ENCODE assay signal across 10 cellular contexts in genomic region chr2:205775091-205775876, GRCh38.
DNase-seq lines count a peak whose midpoint lies in the region; ATAC-seq and TF ChIP-seq lines count a peak whose summit lies in the region.
"Had no signal": no experiment of that assay in that cellular context is flagged by ENCODE, and none has a peak within 500 bp of the region (broad histone marks: within the 10 kb centered on the region; RNA-seq: fewer than 3 reads in every experiment).

No MANE protein-coding gene starts in this region.

- CTCF ChIA-PET in activated CD8-positive, alpha-beta T cell treated with anti-CD3 and anti-CD28 coated beads for 36 hours (lab: Charles Lee): interaction anchor here (0.9 to 3.9 kb wide), 9 partner anchors 24 to 169 kb away, joined by 3 to 20 read pairs (median 5); no protein-coding TSS in a partner anchor

- no peak for TF ChIP-seq CTCF in esophagus muscularis mucosa (IDR thresholded peaks at IDR 0.05)
- no peak for TF ChIP-seq CTCF in sigmoid colon (IDR thresholded peaks at IDR 0.05)
- TF ChIP-seq CTCF in activated CD8-positive, alpha-beta T cell treated with anti-CD3 and anti-CD28 coated beads for 36 hours (IDR thresholded peaks at IDR 0.05): no peak

- no peak overlapping the region for H3K4me3 Mint-ChIP-seq in activated CD8-positive, alpha-beta T cell treated with anti-CD3 and anti-CD28 coated beads for 36 hours
- H3K4me3 Mint-ChIP-seq: activated naive CD8-positive, alpha-beta T cell treated with anti-CD3 and anti-CD28 coated beads for 36 hours had no signal

- no peaks in the 10 kb centered on the region for H3K4me1 Mint-ChIP-seq in activated CD8-positive, alpha-beta T cell treated with anti-CD3 and anti-CD28 coated beads for 36 hours (ENCODE audit: low read depth)

- H3K27me3 Mint-ChIP-seq in activated CD8-positive, alpha-beta T cell treated with anti-CD3 and anti-CD28 coated beads for 36 hours: peaks cover 11% of the 10 kb centered on the region

- H3K9me3 ChIP-seq in esophagus muscularis mucosa: no peaks in the 10 kb centered on the region
- H3K9me3 ChIP-seq in sigmoid colon: no peaks in the 10 kb centered on the region

- WGBS in esophagus muscularis mucosa: 19% methylated on average over 6 of the region's 6 CpGs
- 68 to 83% methylated on average over 6 of the region's 6 CpGs for WGBS in sigmoid colon, 2 donors

- no peak for TF ChIP-seq EP300 in esophagus muscularis mucosa (IDR thresholded peaks at IDR 0.05)
- no peak for TF ChIP-seq EP300 in sigmoid colon (IDR thresholded peaks at IDR 0.05)

- no peak for TF ChIP-seq POLR2A in esophagus muscularis mucosa (IDR thresholded peaks at IDR 0.05; ENCODE audit: low read depth)
- TF ChIP-seq POLR2A in sigmoid colon (IDR thresholded peaks at IDR 0.05): no peak

- ATAC-seq in GM21717 (IDR thresholded peaks at IDR 0.05; ENCODE audit: unreplicated experiment) (peak; percentile 43), GM21723 (IDR thresholded peaks at IDR 0.05; ENCODE audit: unreplicated experiment) (no peak), GM18498 (IDR thresholded peaks at IDR 0.05; ENCODE audit: unreplicated experiment) (no peak)
- ATAC-seq in activated CD8-positive, alpha-beta T cell treated with anti-CD3 and anti-CD28 coated beads for 36 hours: no peak

- no peak overlapping the region for H3K27ac Mint-ChIP-seq in activated CD8-positive, alpha-beta T cell treated with anti-CD3 and anti-CD28 coated beads for 36 hours
- H3K27ac Mint-ChIP-seq: activated naive CD8-positive, alpha-beta T cell treated with anti-CD3 and anti-CD28 coated beads for 36 hours had no signal

- H3K36me3 Mint-ChIP-seq in activated CD8-positive, alpha-beta T cell treated with anti-CD3 and anti-CD28 coated beads for 36 hours (ENCODE audit: low read depth): no peaks in the 10 kb centered on the region
- H3K36me3 Mint-ChIP-seq: activated naive CD8-positive, alpha-beta T cell treated with anti-CD3 and anti-CD28 coated beads for 36 hours had no signal

- H3K36me3 ChIP-seq in esophagus muscularis mucosa: peaks cover 0 to 17% (median 0%) of the 10 kb centered on the region in 4 donors
- H3K36me3 ChIP-seq in sigmoid colon: peaks cover 0 to 16% (median 7%) of the 10 kb centered on the region in 4 donors

- POLR2A ChIA-PET in activated CD8-positive, alpha-beta T cell treated with anti-CD3 and anti-CD28 coated beads for 36 hours (lab: Charles Lee): no interaction called here

- no peaks in the 10 kb centered on the region for H3K9me3 Mint-ChIP-seq in activated CD8-positive, alpha-beta T cell treated with anti-CD3 and anti-CD28 coated beads for 36 hours
- H3K9me3 Mint-ChIP-seq: activated naive CD8-positive, alpha-beta T cell treated with anti-CD3 and anti-CD28 coated beads for 36 hours had no signal

- intact Hi-C loops in esophagus muscularis mucosa (cut with DNase I): loop anchor here (10.0 kb wide), 1 partner anchor 170 kb away; no protein-coding TSS in a partner anchor
- intact Hi-C loops in sigmoid colon (cut with DNase I): no loop called here
- intact Hi-C loops in activated CD8-positive, alpha-beta T cell treated with anti-CD3 and anti-CD28 coated beads for 36 hours (cut with micrococcal nuclease): loop anchor here (5.0 kb wide), 2 partner anchors 37 to 172 kb away; no protein-coding TSS in a partner anchor

- H3K4me1 ChIP-seq in esophagus muscularis mucosa (peaks cover 0 to 100% (median 96%) of the 10 kb centered on the region in 4 donors), sigmoid colon (peaks cover 0 to 99% (median 88%) of the 10 kb centered on the region in 4 donors)

- H3K27me3 ChIP-seq in esophagus muscularis mucosa (no peaks in the 10 kb centered on the region), sigmoid colon (no peaks in the 10 kb centered on the region)

- H3K4me3 ChIP-seq in esophagus muscularis mucosa (no peak overlapping the region), sigmoid colon (no peak overlapping the region)

- H3K27ac ChIP-seq in esophagus muscularis mucosa (replicated peaks in 1 of 4): peak overlapping the region; percentile 80 to 98 (median 90)
- H3K27ac ChIP-seq in sigmoid colon: peak overlapping the region; percentile 86 to 99 (median 94)

- DNase-seq in NCI-H69 (lab: John Stamatoyannopoulos, UW) (peak; percentile 90), esophagus muscularis mucosa (ENCODE audit: extremely low spot score) (no peak), sigmoid colon (no peak)
- DNase-seq in stimulated activated CD4-positive, alpha-beta T cell treated with anti-CD3 and anti-CD28 coated beads, Interleukin-4, amount 100 ng/mL, for 24 hours: no peak
- DNase-seq in activated CD8-positive, alpha-beta T cell treated with anti-CD3 and anti-CD28 coated beads for 36 hours: no peak
- DNase-seq: NCI-H1436 treated with DMSO at 0.1 percent for 48 hours had no signal
